In the genomic region with DNA sequence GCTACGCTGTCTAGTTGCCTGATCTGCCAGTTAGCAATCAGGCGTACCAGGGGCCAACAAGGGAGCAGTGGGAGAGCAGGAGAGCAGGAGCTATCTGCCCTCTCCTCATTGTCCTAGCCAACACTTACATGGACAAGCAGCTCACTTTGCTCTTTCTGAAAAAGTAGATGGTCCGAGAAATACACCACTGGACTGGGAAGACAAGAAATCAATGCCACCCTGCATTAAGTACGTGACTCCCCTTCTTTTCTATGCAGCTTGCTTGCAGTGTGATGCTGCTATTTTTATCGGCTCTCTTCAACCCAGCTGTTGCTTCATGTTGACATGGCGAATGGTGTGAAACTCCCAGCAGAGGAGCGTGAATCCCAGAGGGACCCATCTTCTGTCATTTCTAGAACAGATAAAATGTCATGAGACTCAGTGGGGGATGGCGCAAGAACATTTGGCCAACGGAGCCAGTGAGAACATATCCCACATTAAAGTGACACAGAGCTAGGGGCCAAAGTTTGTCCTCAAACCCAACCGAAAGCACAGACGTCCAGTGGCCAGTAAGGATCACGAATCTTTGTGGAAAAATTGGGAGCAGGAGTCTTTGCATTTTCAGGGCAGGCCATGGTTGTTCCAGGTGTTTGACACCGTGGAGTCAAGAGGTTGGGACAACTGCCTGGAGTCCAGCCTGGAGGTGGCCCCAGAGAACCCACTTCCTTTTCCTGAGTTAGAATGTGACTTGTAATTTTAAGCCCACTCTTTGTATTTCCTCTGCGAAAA, we compare ENCODE assay signal across 8 cellular contexts. TPM values are rescaled to one million over a fixed set of nuclear protein-coding genes. Genes with fewer than 3 reads are reported as not detected.
DNase-seq lines count a peak whose midpoint lies in the region; ATAC-seq and TF ChIP-seq lines count a peak whose summit lies in the region.

No MANE protein-coding gene starts in this region.

- WGBS in esophagus muscularis mucosa, result 55% methylated on average over 14 of the region's 14 CpGs

- H3K27me3 Mint-ChIP-seq in activated T-cell treated with anti-CD3 and anti-CD28 coated beads, Interleukin-2, amount 50 U/mL, for 4 hours (ENCODE audit: low read depth), result no peaks in the 10 kb centered on the region

- H3K36me3 ChIP-seq in esophagus muscularis mucosa (no peaks in the 10 kb centered on the region), HAP-1 (replicated peaks) (no peaks in the 10 kb centered on the region)

- no peak for TF ChIP-seq CTCF in AG10803 (conservative IDR thresholded peaks at IDR 0.05; ENCODE audit: low read length)
- no peak for TF ChIP-seq CTCF in esophagus muscularis mucosa (IDR thresholded peaks at IDR 0.05)

- H3K27me3 ChIP-seq in esophagus muscularis mucosa, result no peaks in the 10 kb centered on the region
- no peaks in the 10 kb centered on the region for H3K27me3 ChIP-seq in HAP-1 (ENCODE audit: low read depth)

- in situ Hi-C loops in HAP-1 (cut with MboI; ENCODE audit: low sequenced_read_pairs), result no loop called here

- DNase-seq in AG10803 (ENCODE audit: low read depth) (peak; percentile 40), esophagus muscularis mucosa (ENCODE audit: extremely low spot score) (no peak), HAP-1 (ENCODE audit: low spot score in 2 of 2) (no peak), COLO668 (lab: John Stamatoyannopoulos, UW; ENCODE audit: unreplicated experiment) (no peak), D341Med (ENCODE audit: low spot score) (no peak)
- no peak for DNase-seq in activated T-cell treated with anti-CD3 and anti-CD28 coated beads, Interleukin-2, amount 50 U/mL, for 4 hours

- no peak overlapping the region for H3K4me3 Mint-ChIP-seq in activated T-cell treated with anti-CD3 and anti-CD28 coated beads, Interleukin-2, amount 50 U/mL, for 4 hours

- TF ChIP-seq EP300 in esophagus muscularis mucosa (IDR thresholded peaks at IDR 0.05), result no peak

- H3K4me1 ChIP-seq in esophagus muscularis mucosa (peaks cover 28 to 43% (median 41%) of the 10 kb centered on the region in 4 donors), HAP-1 (no peaks in the 10 kb centered on the region)

- no peaks in the 10 kb centered on the region for H3K36me3 Mint-ChIP-seq in activated T-cell treated with anti-CD3 and anti-CD28 coated beads, Interleukin-2, amount 50 U/mL, for 4 hours (ENCODE audit: insufficient read depth)

- intact Hi-C loops in esophagus muscularis mucosa (cut with DNase I), result no loop called here

- H3K9me3 ChIP-seq in esophagus muscularis mucosa (no peaks in the 10 kb centered on the region), HAP-1 (no peaks in the 10 kb centered on the region)

- H3K4me3 ChIP-seq in AG10803 (ENCODE audit: low read length), result peak overlapping the region; percentile 12
- no peak overlapping the region for H3K4me3 ChIP-seq in esophagus muscularis mucosa
- no peak overlapping the region for H3K4me3 ChIP-seq in HAP-1

- H3K27ac ChIP-seq in esophagus muscularis mucosa (replicated peaks in 1 of 4), result peak overlapping the region; percentile 37 to 62 (median 53)

- no peak for TF ChIP-seq POLR2A in esophagus muscularis mucosa (IDR thresholded peaks at IDR 0.05; ENCODE audit: low read depth)

- H3K4me1 Mint-ChIP-seq in activated T-cell treated with anti-CD3 and anti-CD28 coated beads, Interleukin-2, amount 50 U/mL, for 4 hours (ENCODE audit: low read depth), result peaks cover 30% of the 10 kb centered on the region

- ATAC-seq in GM19351 (IDR thresholded peaks at IDR 0.05; ENCODE audit: unreplicated experiment), result peak; percentile 57
- ATAC-seq in HG03196 (IDR thresholded peaks at IDR 0.05; ENCODE audit: unreplicated experiment), result peak; percentile 57
- ATAC-seq in activated T-cell treated with anti-CD3 and anti-CD28 coated beads, Interleukin-2, amount 50 U/mL, for 4 hours, result no peak

- H3K9me3 Mint-ChIP-seq in activated T-cell treated with anti-CD3 and anti-CD28 coated beads, Interleukin-2, amount 50 U/mL, for 4 hours, result no peaks in the 10 kb centered on the region

RNA-seq across cellular contexts. Expression of a gene that starts 53.7 kb away (rescaled TPM):
- total RNA-seq in esophagus muscularis mucosa, result 10 to 100 TPM; 63.1 to 76.7 (median 73.3) TPM
- 10 to 100 TPM; 19.8 to 24.0 (median 22.4) TPM for total RNA-seq in activated T-cell treated with anti-CD3 and anti-CD28 coated beads, Interleukin-2, amount 50 U/mL, for 4 hours

Comparison
In these comparisons a context has a peak if more than half of its experiments do, and no peak if none do; other contexts are left out.
1. ATAC-seq: peak in GM19351 (single experiment) and HG03196 (single experiment); none in activated T-cell treated with anti-CD3 and anti-CD28 coated beads, Interleukin-2, amount 50 U/mL, for 4 hours (0 of 2).